ENCODE assay signal across 27 cellular contexts in genomic region chr9:33877727-33878489, GRCh38.
DNase-seq lines count a peak whose midpoint lies in the region; ATAC-seq and TF ChIP-seq lines count a peak whose summit lies in the region.
"Had no signal": no experiment of that assay in that cellular context is flagged by ENCODE, and none has a peak within 500 bp of the region (broad histone marks: within the 10 kb centered on the region; RNA-seq: fewer than 3 reads in every experiment).

No MANE protein-coding gene starts in this region.

- no peaks in the 10 kb centered on the region for H3K9me3 Mint-ChIP-seq in activated T-cell treated with anti-CD3 and anti-CD28 coated beads, Interleukin-2, amount 50 U/mL, for 24 hours
- H3K9me3 Mint-ChIP-seq in central memory CD8-positive, alpha-beta T cell: no peaks in the 10 kb centered on the region
- no peaks in the 10 kb centered on the region for H3K9me3 Mint-ChIP-seq in neural progenitor cell
- H3K9me3 Mint-ChIP-seq: type B pancreatic cell had no signal

- H4K20me1 ChIP-seq in neural progenitor cell (ENCODE audit: low read depth): peaks cover 90% of the 10 kb centered on the region

- POLR2A ChIA-PET in HEK293 (lab: Yijun Ruan, JAX): no interaction called here

- no peak overlapping the region for H2AFZ ChIP-seq in neural progenitor cell (replicated peaks)

- H3K4me3 ChIP-seq in HEK293 (ENCODE audit: low read depth, low read length): no peak overlapping the region
- no peak overlapping the region for H3K4me3 ChIP-seq in neural progenitor cell
- H3K4me3 ChIP-seq in upper lobe of left lung: no peak overlapping the region
- H3K4me3 ChIP-seq in spleen: no peak overlapping the region
- H3K4me3 ChIP-seq: dorsolateral prefrontal cortex, left lung, Peyer's patch, SJSA1 had no signal

- no peak overlapping the region for H3K4me2 ChIP-seq in neural progenitor cell

- CTCF ChIA-PET in HEK293 (lab: Yijun Ruan, JAX): interaction anchor here (1.0 to 1.1 kb wide), 2 partner anchors 49 to 65 kb away, joined by 3 to 4 read pairs; no protein-coding TSS in a partner anchor

- TF ChIP-seq POLR2A in upper lobe of left lung (IDR thresholded peaks at IDR 0.05) (no peak), spleen (IDR thresholded peaks at IDR 0.05) (no peak)

- intact Hi-C loops in spleen (cut with DNase I; ENCODE audit: low total_unique reads): no loop called here

- no peaks in the 10 kb centered on the region for H3K36me3 ChIP-seq in HEK293 (ENCODE audit: control insufficient read depth in 2 of 2, insufficient read depth in 1 of 2, low read length in 2 of 2)
- no peaks in the 10 kb centered on the region for H3K36me3 ChIP-seq in neural progenitor cell
- no peaks in the 10 kb centered on the region for H3K36me3 ChIP-seq in upper lobe of left lung
- H3K36me3 ChIP-seq in spleen: no peaks in the 10 kb centered on the region
- H3K36me3 ChIP-seq: left lung, Peyer's patch, SJSA1 had no signal

- WGBS in upper lobe of left lung, 2 donors: 79 to 84% methylated on average over 10 of the region's 10 CpGs
- WGBS in spleen, 5 donors: 82 to 95% (median 87%) methylated on average over 10 of the region's 10 CpGs

- H3K27ac ChIP-seq in HEK293 (ENCODE audit: extremely low read depth, low read depth, low read length) (no peak overlapping the region), neural progenitor cell (no peak overlapping the region), upper lobe of left lung (no peak overlapping the region), spleen (no peak overlapping the region)
- H3K27ac ChIP-seq: HL-60, left lung, Peyer's patch, SJSA1 had no signal

- ATAC-seq in central memory CD8-positive, alpha-beta T cell (replicated peaks; ENCODE audit: extremely low read depth, poor library complexity, severe bottlenecking): no peak
- ATAC-seq in HG02885 (IDR thresholded peaks at IDR 0.05; ENCODE audit: poor library complexity, unreplicated experiment): no peak
- ATAC-seq in upper lobe of left lung (ENCODE audit: low FRiP score in 2 of 2): no peak
- ATAC-seq: HepG2, left lung had no signal

- H3K9ac ChIP-seq in neural progenitor cell: no peak overlapping the region

- peaks cover 6% of the 10 kb centered on the region for H3K36me3 Mint-ChIP-seq in activated T-cell treated with anti-CD3 and anti-CD28 coated beads, Interleukin-2, amount 50 U/mL, for 24 hours (ENCODE audit: low read depth)
- H3K36me3 Mint-ChIP-seq in central memory CD8-positive, alpha-beta T cell (ENCODE audit: insufficient read depth): peaks cover 1% of the 10 kb centered on the region
- H3K36me3 Mint-ChIP-seq in neural progenitor cell: no peaks in the 10 kb centered on the region
- H3K36me3 Mint-ChIP-seq: type B pancreatic cell had no signal

- no peaks in the 10 kb centered on the region for H3K27me3 ChIP-seq in neural progenitor cell
- no peaks in the 10 kb centered on the region for H3K27me3 ChIP-seq in upper lobe of left lung
- no peaks in the 10 kb centered on the region for H3K27me3 ChIP-seq in spleen (replicated peaks in 1 of 7)
- H3K27me3 ChIP-seq: dorsolateral prefrontal cortex, left lung, Peyer's patch, SJSA1 had no signal

- no peak overlapping the region for H3K4me3 Mint-ChIP-seq in activated T-cell treated with anti-CD3 and anti-CD28 coated beads, Interleukin-2, amount 50 U/mL, for 24 hours
- H3K4me3 Mint-ChIP-seq in central memory CD8-positive, alpha-beta T cell: no peak overlapping the region
- no peak overlapping the region for H3K4me3 Mint-ChIP-seq in neural progenitor cell
- H3K4me3 Mint-ChIP-seq: type B pancreatic cell had no signal

- no peak for TF ChIP-seq CTCF in HEK293 (tag by site-specific recombination; IDR thresholded peaks at IDR 0.05)
- TF ChIP-seq CTCF in neural progenitor cell (IDR thresholded peaks at IDR 0.05): no peak
- no peak for TF ChIP-seq CTCF in upper lobe of left lung (IDR thresholded peaks at IDR 0.05)
- no peak for TF ChIP-seq CTCF in spleen (IDR thresholded peaks at IDR 0.05 in 8 of 11, conservative IDR thresholded peaks at IDR 0.05 in 3 of 11)

- peaks cover 47% of the 10 kb centered on the region for H3K4me1 Mint-ChIP-seq in activated T-cell treated with anti-CD3 and anti-CD28 coated beads, Interleukin-2, amount 50 U/mL, for 24 hours (ENCODE audit: low read depth)
- peaks cover 30% of the 10 kb centered on the region for H3K4me1 Mint-ChIP-seq in central memory CD8-positive, alpha-beta T cell
- peaks cover 13% of the 10 kb centered on the region for H3K4me1 Mint-ChIP-seq in neural progenitor cell

- H3K27me3 Mint-ChIP-seq in activated T-cell treated with anti-CD3 and anti-CD28 coated beads, Interleukin-2, amount 50 U/mL, for 24 hours: no peaks in the 10 kb centered on the region
- no peaks in the 10 kb centered on the region for H3K27me3 Mint-ChIP-seq in central memory CD8-positive, alpha-beta T cell
- no peaks in the 10 kb centered on the region for H3K27me3 Mint-ChIP-seq in neural progenitor cell (ENCODE audit: insufficient read depth, low read depth)
- H3K27me3 Mint-ChIP-seq: type B pancreatic cell had no signal

- DNase-seq in activated T-cell treated with anti-CD3 and anti-CD28 coated beads, Interleukin-2, amount 50 U/mL, for 24 hours: no peak
- DNase-seq in activated T-cell treated with anti-CD3 and anti-CD28 coated beads for 4 hours: no peak
- no peak for DNase-seq in central memory CD8-positive, alpha-beta T cell (ENCODE audit: low spot score in 2 of 2)
- no peak for DNase-seq in neural progenitor cell (ENCODE audit: low spot score)
- no peak for DNase-seq in upper lobe of left lung
- DNase-seq in spleen: no peak
- DNase-seq: 8988T; activated CD4-positive, alpha-beta T cell treated with anti-CD3 and anti-CD28 coated beads, Interleukin-2, amount 50 U/mL, for 1 hour; activated effector memory CD4-positive, alpha-beta T cell treated with Interleukin-2 at 50 U/mL for 16 hours; AML-193; central memory CD4-positive, alpha-beta T cell; dorsolateral prefrontal cortex; foreskin fibroblast; left lung; NCI-H1417; NCI-H2107; NCI-H446 treated with DMSO at 0.1 percent for 48 hours; nucleus accumbens; Peyer's patch; retina; stimulated activated CD8-positive, alpha-beta memory T cell treated with anti-CD3 and anti-CD28 coated beads, Interleukin-4, amount 100 ng/mL, for 48 hours had no signal

- H3K27ac Mint-ChIP-seq in activated T-cell treated with anti-CD3 and anti-CD28 coated beads, Interleukin-2, amount 50 U/mL, for 24 hours: peak overlapping the region; percentile 56
- H3K27ac Mint-ChIP-seq in central memory CD8-positive, alpha-beta T cell (ENCODE audit: low read depth): peak overlapping the region; percentile 80
- H3K27ac Mint-ChIP-seq in neural progenitor cell: peak overlapping the region; percentile 10

- H3K79me2 ChIP-seq in neural progenitor cell (ENCODE audit: low read depth): peaks cover 100% of the 10 kb centered on the region

- H3F3A ChIP-seq in neural progenitor cell (ENCODE audit: low read depth): peaks cover 16% of the 10 kb centered on the region

- TF ChIP-seq EP300 in upper lobe of left lung (IDR thresholded peaks at IDR 0.05): no peak

- H3K9me3 ChIP-seq in HEK293 (ENCODE audit: control insufficient read depth, insufficient read depth, low read depth, low read length) (no peaks in the 10 kb centered on the region), neural progenitor cell (ENCODE audit: low read depth) (no peaks in the 10 kb centered on the region), upper lobe of left lung (no peaks in the 10 kb centered on the region), spleen (no peaks in the 10 kb centered on the region)
- H3K9me3 ChIP-seq: left lung, Peyer's patch, SJSA1 had no signal

- H3K4me1 ChIP-seq in HEK293 (ENCODE audit: control insufficient read depth, insufficient read depth, low read length) (peaks cover 8% of the 10 kb centered on the region), neural progenitor cell (peaks cover 11% of the 10 kb centered on the region), upper lobe of left lung (peaks cover 0 to 17% (median 1%) of the 10 kb centered on the region in 4 donors), spleen (peaks cover 0 to 93% (median 32%) of the 10 kb centered on the region in 6 donors)
- H3K4me1 ChIP-seq: SJSA1 had no signal

TF ChIP-seq in HEK293, 187 proteins besides CTCF, POLR2A, EP300 and RAD21:
- TF ChIP-seq ZNF596 (tag by site-specific recombination; IDR thresholded peaks at IDR 0.05) (peak; percentile 84), ZNF324 (tag by site-specific recombination; IDR thresholded peaks at IDR 0.05) (no peak), BCL11A (tag by site-specific recombination; IDR thresholded peaks at IDR 0.05; ENCODE audit: low read depth) (no peak), ATF2 (tag by site-specific recombination; IDR thresholded peaks at IDR 0.05; ENCODE audit: low read depth) (peak; percentile 25; the same call in 1 of the 2 replicates), ZNF664 (tag by site-specific recombination; IDR thresholded peaks at IDR 0.05) (peak; percentile 78), ZFHX2 (tag by site-specific recombination; conservative IDR thresholded peaks at IDR 0.05) (peak; percentile 23; the same call in 1 of the 2 replicates)

Comparison
In these comparisons a context has a peak if more than half of its experiments do, and no peak if none do; other contexts are left out.
1. H3K27ac Mint-ChIP-seq: peak in every context shown above with its lines; median percentile 80 in central memory CD8-positive, alpha-beta T cell; 56 in activated T-cell treated with anti-CD3 and anti-CD28 coated beads, Interleukin-2, amount 50 U/mL, for 24 hours; 10 in neural progenitor cell.